ENCODE assay signal across 21 cellular contexts in genomic region chr7:2446676-2447075, GRCh38. TPM values are rescaled to one million over a fixed set of nuclear protein-coding genes. Genes with fewer than 3 reads are reported as not detected.
DNase-seq lines count a peak whose midpoint lies in the region; ATAC-seq and TF ChIP-seq lines count a peak whose summit lies in the region.
"Had no signal": no experiment of that assay in that cellular context is flagged by ENCODE, and none has a peak within 500 bp of the region (broad histone marks: within the 10 kb centered on the region; RNA-seq: fewer than 3 reads in every experiment).

No MANE protein-coding gene starts in this region.

- H3K9ac ChIP-seq in BLaER1 (0 out of 2 replicates have a peak overlapping the region, but pooled peaks have one; percentile 29), neuronal stem cell (ENCODE audit: low read depth, low read length, poor library complexity) (peak overlapping the region; percentile 9)
- peak overlapping the region in 1 of 11 experiments; percentile 28; a peak in 4 of 22 replicates for H3K9ac ChIP-seq in BLaER1 treated with 17β-estradiol and CSF1 and Interleukin-3, amounts not matched to agents 10 nM and 100 nM

- ATAC-seq in GM18873 (IDR thresholded peaks at IDR 0.05; ENCODE audit: low FRiP score, unreplicated experiment) = no peak
- ATAC-seq: GM12878, GM23338 had no signal

- H2BK120ac ChIP-seq in neuronal stem cell (ENCODE audit: low read depth, low read length) = no peak overlapping the region

- no peaks in the 10 kb centered on the region for H3K27me3 ChIP-seq in BLaER1
- H3K27me3 ChIP-seq in BLaER1 treated with 17β-estradiol and CSF1 and Interleukin-3, amounts not matched to agents 10 nM and 100 nM = no peaks in the 10 kb centered on the region
- H3K27me3 ChIP-seq in neuronal stem cell (ENCODE audit: control insufficient read depth in 3 of 3, insufficient read depth in 3 of 3, low read depth in 1 of 3, low read length in 3 of 3) = no peaks in the 10 kb centered on the region

- no peak overlapping the region for H3K4me3 ChIP-seq in BLaER1
- no peak overlapping the region for H3K4me3 ChIP-seq in BLaER1 treated with 17β-estradiol and CSF1 and Interleukin-3, amounts not matched to agents 10 nM and 100 nM
- H3K4me3 ChIP-seq in neuronal stem cell (ENCODE audit: low read length in 2 of 2) = no peak overlapping the region
- H3K4me3 ChIP-seq: GM12878, GM23338, HAP-1 had no signal

- peak overlapping the region; percentile 89 for H2AK5ac ChIP-seq in neuronal stem cell (ENCODE audit: low read depth, low read length)

- H3K27me3 Mint-ChIP-seq in activated CD4-positive, alpha-beta memory T cell treated with anti-CD3 and anti-CD28 coated beads for 36 hours = no peaks in the 10 kb centered on the region
- H3K27me3 Mint-ChIP-seq: CD4-positive, alpha-beta T cell had no signal

- no peaks in the 10 kb centered on the region for H3K9me3 Mint-ChIP-seq in activated CD4-positive, alpha-beta memory T cell treated with anti-CD3 and anti-CD28 coated beads for 36 hours
- H3K9me3 Mint-ChIP-seq: CD4-positive, alpha-beta T cell; GM23338 had no signal

- peak overlapping the region; percentile 28; the same call in 1 of the 2 replicates for H3K4me2 ChIP-seq in BLaER1
- peak overlapping the region in 6 of 11 experiments; percentile 7 to 63 (median 34); a peak in 8 of 22 replicates for H3K4me2 ChIP-seq in BLaER1 treated with 17β-estradiol and CSF1 and Interleukin-3, amounts not matched to agents 10 nM and 100 nM
- no peak overlapping the region for H3K4me2 ChIP-seq in neuronal stem cell (ENCODE audit: insufficient read depth, low read length, poor library complexity, severe bottlenecking)
- H3K4me2 ChIP-seq: GM23338 had no signal

- H2BK12ac ChIP-seq in neuronal stem cell (ENCODE audit: low read length) = no peak overlapping the region

- H3K9me3 ChIP-seq in BLaER1 (no peaks in the 10 kb centered on the region), neuronal stem cell (replicated peaks in 1 of 2; ENCODE audit: control insufficient read depth in 2 of 2, insufficient read depth in 1 of 2, low read depth in 1 of 2, low read length in 2 of 2) (no peaks in the 10 kb centered on the region)
- no peaks in the 10 kb centered on the region for H3K9me3 ChIP-seq in BLaER1 treated with 17β-estradiol and CSF1 and Interleukin-3, amounts not matched to agents 10 nM and 100 nM (replicated peaks in 1 of 11)
- H3K9me3 ChIP-seq: HAP-1 had no signal

- no peaks in the 10 kb centered on the region for H3K36me3 Mint-ChIP-seq in activated CD4-positive, alpha-beta memory T cell treated with anti-CD3 and anti-CD28 coated beads for 36 hours

- H4K8ac ChIP-seq in neuronal stem cell (ENCODE audit: low read depth, low read length) = no peak overlapping the region

- H3K27ac ChIP-seq in BLaER1 = peak overlapping the region; percentile 13; the same call in 1 of the 2 replicates
- peak overlapping the region in 1 of 11 experiments; percentile 31; a peak in 2 of 22 replicates for H3K27ac ChIP-seq in BLaER1 treated with 17β-estradiol and CSF1 and Interleukin-3, amounts not matched to agents 10 nM and 100 nM
- H3K27ac ChIP-seq in neuronal stem cell (replicated peaks; ENCODE audit: low read length) = no peak overlapping the region

- peak overlapping the region; percentile 44 for H3K14ac ChIP-seq in neuronal stem cell (ENCODE audit: low read length)

- no peak overlapping the region for H3K4ac ChIP-seq in neuronal stem cell (ENCODE audit: low read length)

- peaks cover 11% of the 10 kb centered on the region; the same call in 1 of the 2 replicates for H4K20me1 ChIP-seq in BLaER1
- peaks cover 0 to 38% (median 0%) of the 10 kb centered on the region in 11 experiments; a peak in 9 of 22 replicates for H4K20me1 ChIP-seq in BLaER1 treated with 17β-estradiol and CSF1 and Interleukin-3, amounts not matched to agents 10 nM and 100 nM

- peak overlapping the region; percentile 16 for H3K23ac ChIP-seq in neuronal stem cell (ENCODE audit: low read depth, low read length, poor library complexity)

- no peak overlapping the region for H3K4me3 Mint-ChIP-seq in activated CD4-positive, alpha-beta memory T cell treated with anti-CD3 and anti-CD28 coated beads for 36 hours
- H3K4me3 Mint-ChIP-seq: CD14-positive monocyte; CD4-positive, alpha-beta T cell; GM23338 had no signal

- H3K79me1 ChIP-seq in neuronal stem cell (ENCODE audit: low read depth, low read length) = no peaks in the 10 kb centered on the region

- POLR2A ChIA-PET in activated CD4-positive, alpha-beta memory T cell treated with anti-CD3 and anti-CD28 coated beads for 36 hours (lab: Charles Lee) = no interaction called here
- POLR2A ChIA-PET in HEK293T (lab: Yijun Ruan, JAX) = no interaction called here

- H4K91ac ChIP-seq in neuronal stem cell (ENCODE audit: low read depth, low read length, poor library complexity) = peak overlapping the region; percentile 26

- peak; percentile 73 for DNase-seq in cerebellum (ENCODE audit: low spot score)
- no peak for DNase-seq in neuronal stem cell (ENCODE audit: low spot score)
- no peak for DNase-seq in cerebellar nuclear complex (lab: John Stamatoyannopoulos, UW)
- DNase-seq in activated CD4-positive, alpha-beta memory T cell treated with anti-CD3 and anti-CD28 coated beads for 36 hours = no peak
- DNase-seq in HEK293T (ENCODE audit: extremely low spot score) = no peak
- DNase-seq: Calu3; CD4-positive, alpha-beta T cell; COR-L47; DMS53; DMS79 treated with DMSO at 0.1 percent for 48 hours had no signal

- H3K4me1 ChIP-seq in BLaER1 (peaks cover 41% of the 10 kb centered on the region), neuronal stem cell (ENCODE audit: control insufficient read depth in 2 of 2, insufficient read depth in 1 of 2, low read depth in 1 of 2, low read length in 2 of 2) (peaks cover 5% of the 10 kb centered on the region in 2 donors)
- peaks cover 10 to 46% (median 41%) of the 10 kb centered on the region in 10 experiments for H3K4me1 ChIP-seq in BLaER1 treated with 17β-estradiol and CSF1 and Interleukin-3, amounts not matched to agents 10 nM and 100 nM

- H2BK15ac ChIP-seq in neuronal stem cell (ENCODE audit: low read length) = no peak overlapping the region

- peak overlapping the region; percentile 67 for H3K18ac ChIP-seq in neuronal stem cell (ENCODE audit: low read length)

- H2AFZ ChIP-seq in neuronal stem cell (ENCODE audit: low read length) = no peak overlapping the region
- H2AFZ ChIP-seq: GM23338 had no signal

- H3K27ac Mint-ChIP-seq in activated CD4-positive, alpha-beta memory T cell treated with anti-CD3 and anti-CD28 coated beads for 36 hours = no peak overlapping the region
- H3K27ac Mint-ChIP-seq: CD14-positive monocyte; CD4-positive, alpha-beta T cell; GM23338 had no signal

- intact Hi-C loops in activated CD4-positive, alpha-beta memory T cell treated with anti-CD3 and anti-CD28 coated beads for 36 hours (cut with micrococcal nuclease) = no loop called here

- H3K36me3 ChIP-seq in BLaER1 = peaks cover 9% of the 10 kb centered on the region
- H3K36me3 ChIP-seq in BLaER1 treated with 17β-estradiol and CSF1 and Interleukin-3, amounts not matched to agents 10 nM and 100 nM = peaks cover 0 to 41% (median 14%) of the 10 kb centered on the region in 11 experiments; a peak in 11 of 22 replicates
- H3K36me3 ChIP-seq in neuronal stem cell (replicated peaks in 1 of 2; ENCODE audit: control insufficient read depth in 2 of 2, insufficient read depth in 2 of 2, low read length in 2 of 2) = no peaks in the 10 kb centered on the region
- H3K36me3 ChIP-seq: HAP-1 had no signal

- peaks cover 2% of the 10 kb centered on the region for H3K4me1 Mint-ChIP-seq in activated CD4-positive, alpha-beta memory T cell treated with anti-CD3 and anti-CD28 coated beads for 36 hours (ENCODE audit: low read depth)
- H3K4me1 Mint-ChIP-seq: GM23338 had no signal

- no peak overlapping the region for H2BK5ac ChIP-seq in neuronal stem cell (ENCODE audit: low read length)

- CTCF ChIA-PET in activated CD4-positive, alpha-beta memory T cell treated with anti-CD3 and anti-CD28 coated beads for 36 hours (lab: Charles Lee) = no interaction called here
- CTCF ChIA-PET in HEK293T (lab: Yijun Ruan, JAX) = no interaction called here

- WGBS in neuronal stem cell (ENCODE audit: extremely low coverage in 2 of 2, insufficient read length in 2 of 2, insufficient replicate concordance in 1 of 2), 2 donors = no CpG with 5 or more reads among the region's 10 CpGs

TF ChIP-seq in HEK293T, 16 proteins besides CTCF, POLR2A, EP300 and RAD21:
- TF ChIP-seq ELF4 (IDR thresholded peaks at IDR 0.05) (no peak), CTBP1 (IDR thresholded peaks at IDR 0.05; ENCODE audit: borderline replicate concordance) (no peak), NFRKB (IDR thresholded peaks at IDR 0.05) (no peak), PKNOX1 (IDR thresholded peaks at IDR 0.05) (no peak), BHLHE40 (IDR thresholded peaks at IDR 0.05; ENCODE audit: borderline replicate concordance) (no peak), SP1 (IDR thresholded peaks at IDR 0.05) (no peak), HDGF (IDR thresholded peaks at IDR 0.05; ENCODE audit: borderline replicate concordance) (no peak), SUZ12 (IDR thresholded peaks at IDR 0.05) (no peak), FOXK2 (IDR thresholded peaks at IDR 0.05) (no peak), LEF1 (IDR thresholded peaks at IDR 0.05; ENCODE audit: borderline replicate concordance) (no peak), TARDBP (IDR thresholded peaks at IDR 0.05) (no peak), ARNT (IDR thresholded peaks at IDR 0.05) (no peak), L3MBTL2 (conservative IDR thresholded peaks at IDR 0.05) (no peak), ZNF384 (IDR thresholded peaks at IDR 0.05) (no peak), FOXA1 (IDR thresholded peaks at IDR 0.05) (no peak)
TF ChIP-seq in HEK293T: peak in this region for 0.

RNA-seq across cellular contexts. Expression of gene GRIFIN, which starts 29.5 kb away (rescaled TPM):
- not detected for total RNA-seq in cerebellum
- polyA plus RNA-seq in neuronal stem cell (2013, experiment 1 of 2) = not detected
- not detected for polyA plus RNA-seq in neuronal stem cell (2013, experiment 2 of 2)
- total RNA-seq in activated CD4-positive, alpha-beta memory T cell treated with anti-CD3 and anti-CD28 coated beads for 36 hours = not detected
- total RNA-seq: A172; A673; Calu3; CD4-positive, alpha-beta T cell; Daoy; GM12878; GM23338 had no signal
- polyA plus RNA-seq: BJ, CD14-positive monocyte, GM12878, GM23338 had no signal

RNA-seq across cellular contexts. Expression of gene CHST12, which starts 43.3 kb away (rescaled TPM):
- total RNA-seq in cerebellum = 5.4 TPM
- polyA plus RNA-seq in neuronal stem cell (2013, experiment 1 of 2) = 12.5 TPM
- polyA plus RNA-seq in neuronal stem cell (2013, experiment 2 of 2) = 12.7 TPM
- total RNA-seq in activated CD4-positive, alpha-beta memory T cell treated with anti-CD3 and anti-CD28 coated beads for 36 hours = 1 to 10 TPM; 3.7 to 3.9 TPM
